Comparison of ENCODE assay signal across 8 cellular contexts in genomic region chr12:122836027-122836921, GRCh38. TPM values are rescaled to one million over a fixed set of nuclear protein-coding genes. Genes with fewer than 3 reads are reported as not detected.
DNase-seq lines count a peak whose midpoint lies in the region; ATAC-seq, FAIRE-seq and TF ChIP-seq lines count a peak whose summit lies in the region.

No MANE protein-coding gene starts in this region.

- H3K27me3 ChIP-seq in esophagus squamous epithelium (no peaks in the 10 kb centered on the region), upper lobe of right lung (no peaks in the 10 kb centered on the region)

- H3K4me1 ChIP-seq in esophagus squamous epithelium = peaks cover 15 to 66% (median 30%) of the 10 kb centered on the region in 3 donors
- peaks cover 20% of the 10 kb centered on the region for H3K4me1 ChIP-seq in upper lobe of right lung

- TF ChIP-seq POLR2A in esophagus squamous epithelium (IDR thresholded peaks at IDR 0.05) = peak in 1 of 4 donors; percentile 38

- POLR2A ChIA-PET in naive thymus-derived CD8-positive, alpha-beta T cell (lab: Charles Lee) = interaction anchor here (0.6 to 2.7 kb wide), 27 partner anchors 9 to 397 kb away, joined by 3 to 18 read pairs (median 5); partner anchors contain the start of genes ABCB9, CCDC62, DENR and MPHOSPH9

- H3K4me3 Mint-ChIP-seq in naive thymus-derived CD8-positive, alpha-beta T cell = peak overlapping the region; percentile 94 to 99 (median 96)

- peak; percentile 90 for FAIRE-seq in GM19239 (lab: Jason Lieb, UNC)

- peak overlapping the region; percentile 62 to 93 (median 85) for H3K4me3 ChIP-seq in esophagus squamous epithelium
- H3K4me3 ChIP-seq in upper lobe of right lung = peak overlapping the region; percentile 68

- 1 to 3% methylated on average over 31 to 38 of the region's 42 CpGs for WGBS in esophagus squamous epithelium, 2 donors

- intact Hi-C loops in esophagus squamous epithelium (cut with DNase I) (no loop called here), upper lobe of right lung (cut with DNase I) (no loop called here)

- peaks cover 27 to 61% (median 54%) of the 10 kb centered on the region in 4 donors for H3K4me1 Mint-ChIP-seq in naive thymus-derived CD8-positive, alpha-beta T cell

- peak overlapping the region; percentile 87 to 98 (median 98) for H3K27ac Mint-ChIP-seq in naive thymus-derived CD8-positive, alpha-beta T cell

- no peaks in the 10 kb centered on the region for H3K9me3 Mint-ChIP-seq in naive thymus-derived CD8-positive, alpha-beta T cell

- peaks cover 0 to 9% (median 0%) of the 10 kb centered on the region in 3 donors for H3K36me3 Mint-ChIP-seq in naive thymus-derived CD8-positive, alpha-beta T cell

- no peaks in the 10 kb centered on the region for H3K27me3 Mint-ChIP-seq in naive thymus-derived CD8-positive, alpha-beta T cell

- H3K36me3 ChIP-seq in esophagus squamous epithelium (no peaks in the 10 kb centered on the region), upper lobe of right lung (no peaks in the 10 kb centered on the region)

- peak; percentile 58 to 73 for ATAC-seq in naive thymus-derived CD8-positive, alpha-beta T cell
- ATAC-seq in upper lobe of right lung = peak; percentile 44

- DNase-seq in GM19239 (ENCODE audit: insufficient read length, low spot score) = peak; percentile 85
- DNase-seq in NCI-H146 treated with DMSO at 0.1 percent for 48 hours (lab: John Stamatoyannopoulos, UW; ENCODE audit: unreplicated experiment) = peak; percentile 28
- peak; percentile 22 for DNase-seq in activated T-cell treated with anti-CD3 and anti-CD28 coated beads for 48 hours (ENCODE audit: low read depth)
- DNase-seq in esophagus squamous epithelium (lab: John Stamatoyannopoulos, UW) = no peak
- DNase-seq in naive thymus-derived CD8-positive, alpha-beta T cell = peak; percentile 48 to 86 (median 72)
- DNase-seq in upper lobe of right lung = no peak
- no peak for DNase-seq in SW 1271 (lab: John Stamatoyannopoulos, UW)

- H3K9me3 ChIP-seq in esophagus squamous epithelium (no peaks in the 10 kb centered on the region), upper lobe of right lung (no peaks in the 10 kb centered on the region)

- H3K27ac ChIP-seq in C4-2B (peak overlapping the region; percentile 73), esophagus squamous epithelium (peak overlapping the region; percentile 82 to 91 (median 86)), upper lobe of right lung (peak overlapping the region; percentile 24)

- no peak for TF ChIP-seq CTCF in C4-2B (conservative IDR thresholded peaks at IDR 0.05)
- TF ChIP-seq CTCF in esophagus squamous epithelium (IDR thresholded peaks at IDR 0.05) = no peak
- no peak for TF ChIP-seq CTCF in upper lobe of right lung (IDR thresholded peaks at IDR 0.05)

RNA-seq across cellular contexts. Expression of gene HIP1R, which starts 1.0 kb away (rescaled TPM):
- 10 to 100 TPM; 27.3 to 46.3 (median 44.8) TPM for total RNA-seq in esophagus squamous epithelium
- total RNA-seq in naive thymus-derived CD8-positive, alpha-beta T cell = 100 to 1,000 TPM; 142 to 144 TPM
- polyA plus RNA-seq in naive thymus-derived CD8-positive, alpha-beta T cell = 10 to 100 TPM in 2 of 3 donors, 1 to 10 TPM in 1; 4.7 to 16.7 (median 12.9) TPM
- total RNA-seq in upper lobe of right lung = 33.0 TPM

RNA-seq across cellular contexts. Expression of gene VPS37B, which starts 59.6 kb away (rescaled TPM):
- total RNA-seq in esophagus squamous epithelium (10 to 100 TPM; 41.1 to 85.7 (median 69.5) TPM), upper lobe of right lung (36.3 TPM)
- total RNA-seq in naive thymus-derived CD8-positive, alpha-beta T cell = 10 to 100 TPM; 36.4 to 37.2 TPM
- polyA plus RNA-seq in naive thymus-derived CD8-positive, alpha-beta T cell = 10 to 100 TPM; 15.2 to 19.4 (median 19.3) TPM

Comparison
In these comparisons a context has a peak if more than half of its experiments do, and no peak if none do; other contexts are left out.
1. H3K27ac ChIP-seq: peak in every context shown above with its lines; median percentile 86 in esophagus squamous epithelium; 73 in C4-2B; 24 in upper lobe of right lung.
2. DNase-seq: peak in GM19239 (single experiment), NCI-H146 treated with DMSO at 0.1 percent for 48 hours (single experiment), activated T-cell treated with anti-CD3 and anti-CD28 coated beads for 48 hours (single experiment) and naive thymus-derived CD8-positive, alpha-beta T cell (10 of 10); none in esophagus squamous epithelium (single experiment), upper lobe of right lung (single experiment) and SW 1271 (0 of 2).